7 cellular contexts compared by ENCODE assay signal in the genomic region with DNA sequence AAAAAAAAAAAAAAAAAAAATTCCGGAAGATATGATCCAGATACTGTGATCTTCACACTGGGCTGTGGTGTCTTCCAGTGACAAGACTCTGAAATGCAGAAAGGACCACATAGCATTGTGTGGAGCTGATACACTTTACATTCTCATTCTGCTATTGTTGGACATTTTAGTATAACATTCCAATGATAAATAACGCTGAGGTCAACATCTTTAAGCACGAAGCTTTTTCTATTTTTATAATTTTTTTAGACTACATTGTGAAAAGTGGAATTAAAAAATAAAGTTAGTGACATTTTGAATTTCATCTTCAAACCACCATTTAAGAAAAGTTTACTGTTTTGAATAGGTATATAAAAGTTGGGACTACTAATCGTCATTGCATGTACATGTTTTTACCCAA.
"Had no signal": no experiment of that assay in that cellular context is flagged by ENCODE, and none has a peak within 500 bp of the region (broad histone marks: within the 10 kb centered on the region; RNA-seq: fewer than 3 reads in every experiment).

No MANE protein-coding gene starts in this region.

- DNase-seq: H9, HCEC 1CT, KBM-7 had no signal

- ATAC-seq: GM23338 had no signal

- H3K4me3 ChIP-seq: GM23338 had no signal

- FAIRE-seq: H1, H54, HTR-8/SVneo had no signal

- H3K4me2 ChIP-seq: GM23338 had no signal
